In genomic region chr11:10933455-10934292, GRCh38 we compare ENCODE assay signal across 1 cellular context.
TF ChIP-seq lines count a peak whose summit lies in the region.

No MANE protein-coding gene starts in this region.

TF ChIP-seq in GM12878, 131 proteins besides CTCF, POLR2A, EP300 and RAD21 (continued from another document):
- TF ChIP-seq, protein P1, sequence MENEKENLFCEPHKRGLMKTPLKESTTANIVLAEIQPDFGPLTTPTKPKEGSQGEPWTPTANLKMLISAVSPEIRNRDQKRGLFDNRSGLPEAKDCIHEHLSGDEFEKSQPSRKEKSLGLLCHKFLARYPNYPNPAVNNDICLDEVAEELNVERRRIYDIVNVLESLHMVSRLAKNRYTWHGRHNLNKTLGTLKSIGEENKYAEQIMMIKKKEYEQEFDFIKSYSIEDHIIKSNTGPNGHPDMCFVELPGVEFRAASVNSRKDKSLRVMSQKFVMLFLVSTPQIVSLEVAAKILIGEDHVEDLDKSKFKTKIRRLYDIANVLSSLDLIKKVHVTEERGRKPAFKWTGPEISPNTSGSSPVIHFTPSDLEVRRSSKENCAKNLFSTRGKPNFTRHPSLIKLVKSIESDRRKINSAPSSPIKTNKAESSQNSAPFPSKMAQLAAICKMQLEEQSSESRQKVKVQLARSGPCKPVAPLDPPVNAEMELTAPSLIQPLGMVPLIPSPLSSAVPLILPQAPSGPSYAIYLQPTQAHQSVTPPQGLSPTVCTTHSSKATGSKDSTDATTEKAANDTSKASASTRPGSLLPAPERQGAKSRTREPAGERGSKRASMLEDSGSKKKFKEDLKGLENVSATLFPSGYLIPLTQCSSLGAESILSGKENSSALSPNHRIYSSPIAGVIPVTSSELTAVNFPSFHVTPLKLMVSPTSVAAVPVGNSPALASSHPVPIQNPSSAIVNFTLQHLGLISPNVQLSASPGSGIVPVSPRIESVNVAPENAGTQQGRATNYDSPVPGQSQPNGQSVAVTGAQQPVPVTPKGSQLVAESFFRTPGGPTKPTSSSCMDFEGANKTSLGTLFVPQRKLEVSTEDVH (IDR thresholded peaks at IDR 0.05; ENCODE audit: low read depth, partially characterized antibody): no peak
- no peak for TF ChIP-seq LARP7 (IDR thresholded peaks at IDR 0.05)
- TF ChIP-seq GABPA (IDR thresholded peaks at IDR 0.05; ENCODE audit: low read depth): no peak
- TF ChIP-seq, protein P2, sequence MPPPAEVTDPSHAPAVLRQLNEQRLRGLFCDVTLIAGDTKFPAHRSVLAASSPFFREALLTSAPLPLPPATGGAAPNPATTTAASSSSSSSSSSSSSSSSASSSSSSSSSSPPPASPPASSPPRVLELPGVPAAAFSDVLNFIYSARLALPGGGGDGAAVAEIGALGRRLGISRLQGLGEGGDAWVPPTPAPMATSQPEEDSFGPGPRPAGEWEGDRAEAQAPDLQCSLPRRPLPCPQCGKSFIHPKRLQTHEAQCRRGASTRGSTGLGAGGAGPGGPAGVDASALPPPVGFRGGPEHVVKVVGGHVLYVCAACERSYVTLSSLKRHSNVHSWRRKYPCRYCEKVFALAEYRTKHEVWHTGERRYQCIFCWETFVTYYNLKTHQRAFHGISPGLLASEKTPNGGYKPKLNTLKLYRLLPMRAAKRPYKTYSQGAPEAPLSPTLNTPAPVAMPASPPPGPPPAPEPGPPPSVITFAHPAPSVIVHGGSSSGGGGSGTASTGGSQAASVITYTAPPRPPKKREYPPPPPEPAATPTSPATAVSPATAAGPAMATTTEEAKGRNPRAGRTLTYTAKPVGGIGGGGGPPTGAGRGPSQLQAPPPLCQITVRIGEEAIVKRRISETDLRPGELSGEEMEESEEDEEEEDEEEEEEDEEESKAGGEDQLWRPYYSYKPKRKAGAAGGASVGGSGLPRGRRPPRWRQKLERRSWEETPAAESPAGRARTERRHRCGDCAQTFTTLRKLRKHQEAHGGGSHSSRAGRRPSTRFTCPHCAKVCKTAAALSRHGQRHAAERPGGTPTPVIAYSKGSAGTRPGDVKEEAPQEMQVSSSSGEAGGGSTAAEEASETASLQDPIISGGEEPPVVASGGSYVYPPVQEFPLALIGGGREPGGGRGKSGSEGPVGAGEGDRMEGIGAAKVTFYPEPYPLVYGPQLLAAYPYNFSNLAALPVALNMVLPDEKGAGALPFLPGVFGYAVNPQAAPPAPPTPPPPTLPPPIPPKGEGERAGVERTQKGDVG (CRISPR knock-in tag; IDR thresholded peaks at IDR 0.05): no peak
- TF ChIP-seq ZNF24 (IDR thresholded peaks at IDR 0.05): no peak
- no peak for TF ChIP-seq SP1 (IDR thresholded peaks at IDR 0.05; ENCODE audit: low read depth, low read length)
- TF ChIP-seq, protein P3, sequence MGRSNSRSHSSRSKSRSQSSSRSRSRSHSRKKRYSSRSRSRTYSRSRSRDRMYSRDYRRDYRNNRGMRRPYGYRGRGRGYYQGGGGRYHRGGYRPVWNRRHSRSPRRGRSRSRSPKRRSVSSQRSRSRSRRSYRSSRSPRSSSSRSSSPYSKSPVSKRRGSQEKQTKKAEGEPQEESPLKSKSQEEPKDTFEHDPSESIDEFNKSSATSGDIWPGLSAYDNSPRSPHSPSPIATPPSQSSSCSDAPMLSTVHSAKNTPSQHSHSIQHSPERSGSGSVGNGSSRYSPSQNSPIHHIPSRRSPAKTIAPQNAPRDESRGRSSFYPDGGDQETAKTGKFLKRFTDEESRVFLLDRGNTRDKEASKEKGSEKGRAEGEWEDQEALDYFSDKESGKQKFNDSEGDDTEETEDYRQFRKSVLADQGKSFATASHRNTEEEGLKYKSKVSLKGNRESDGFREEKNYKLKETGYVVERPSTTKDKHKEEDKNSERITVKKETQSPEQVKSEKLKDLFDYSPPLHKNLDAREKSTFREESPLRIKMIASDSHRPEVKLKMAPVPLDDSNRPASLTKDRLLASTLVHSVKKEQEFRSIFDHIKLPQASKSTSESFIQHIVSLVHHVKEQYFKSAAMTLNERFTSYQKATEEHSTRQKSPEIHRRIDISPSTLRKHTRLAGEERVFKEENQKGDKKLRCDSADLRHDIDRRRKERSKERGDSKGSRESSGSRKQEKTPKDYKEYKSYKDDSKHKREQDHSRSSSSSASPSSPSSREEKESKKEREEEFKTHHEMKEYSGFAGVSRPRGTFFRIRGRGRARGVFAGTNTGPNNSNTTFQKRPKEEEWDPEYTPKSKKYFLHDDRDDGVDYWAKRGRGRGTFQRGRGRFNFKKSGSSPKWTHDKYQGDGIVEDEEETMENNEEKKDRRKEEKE (IDR thresholded peaks at IDR 0.05): no peak
- TF ChIP-seq ZBED1 (IDR thresholded peaks at IDR 0.05; ENCODE audit: borderline replicate concordance): no peak
- TF ChIP-seq BCL11A (IDR thresholded peaks at IDR 0.05; ENCODE audit: low read depth, low read length): no peak
- TF ChIP-seq WRNIP1 (IDR thresholded peaks at IDR 0.05; ENCODE audit: borderline replicate concordance, low read depth, low read length): no peak
- no peak for TF ChIP-seq CHD4 (IDR thresholded peaks at IDR 0.05)
- TF ChIP-seq SPI1 (IDR thresholded peaks at IDR 0.05; ENCODE audit: borderline replicate concordance, insufficient read depth, low read depth, low read length): no peak
- TF ChIP-seq, protein P4, sequence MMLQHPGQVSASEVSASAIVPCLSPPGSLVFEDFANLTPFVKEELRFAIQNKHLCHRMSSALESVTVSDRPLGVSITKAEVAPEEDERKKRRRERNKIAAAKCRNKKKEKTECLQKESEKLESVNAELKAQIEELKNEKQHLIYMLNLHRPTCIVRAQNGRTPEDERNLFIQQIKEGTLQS (IDR thresholded peaks at IDR 0.05; ENCODE audit: borderline replicate concordance, extremely low read depth, low read depth, low read length): no peak
- TF ChIP-seq MYC (IDR thresholded peaks at IDR 0.05; ENCODE audit: insufficient read depth, insufficient read length, insufficient replicate concordance, low read length, severe bottlenecking): no peak
- no peak for TF ChIP-seq KDM1A (IDR thresholded peaks at IDR 0.05; ENCODE audit: borderline replicate concordance)
- no peak for TF ChIP-seq MYB (IDR thresholded peaks at IDR 0.05; ENCODE audit: borderline replicate concordance, low read depth, low read length)
- TF ChIP-seq, protein P5, sequence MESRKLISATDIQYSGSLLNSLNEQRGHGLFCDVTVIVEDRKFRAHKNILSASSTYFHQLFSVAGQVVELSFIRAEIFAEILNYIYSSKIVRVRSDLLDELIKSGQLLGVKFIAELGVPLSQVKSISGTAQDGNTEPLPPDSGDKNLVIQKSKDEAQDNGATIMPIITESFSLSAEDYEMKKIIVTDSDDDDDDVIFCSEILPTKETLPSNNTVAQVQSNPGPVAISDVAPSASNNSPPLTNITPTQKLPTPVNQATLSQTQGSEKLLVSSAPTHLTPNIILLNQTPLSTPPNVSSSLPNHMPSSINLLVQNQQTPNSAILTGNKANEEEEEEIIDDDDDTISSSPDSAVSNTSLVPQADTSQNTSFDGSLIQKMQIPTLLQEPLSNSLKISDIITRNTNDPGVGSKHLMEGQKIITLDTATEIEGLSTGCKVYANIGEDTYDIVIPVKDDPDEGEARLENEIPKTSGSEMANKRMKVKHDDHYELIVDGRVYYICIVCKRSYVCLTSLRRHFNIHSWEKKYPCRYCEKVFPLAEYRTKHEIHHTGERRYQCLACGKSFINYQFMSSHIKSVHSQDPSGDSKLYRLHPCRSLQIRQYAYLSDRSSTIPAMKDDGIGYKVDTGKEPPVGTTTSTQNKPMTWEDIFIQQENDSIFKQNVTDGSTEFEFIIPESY (IDR thresholded peaks at IDR 0.05): no peak
- TF ChIP-seq SUZ12 (IDR thresholded peaks at IDR 0.05; ENCODE audit: unreplicated experiment): no peak
- TF ChIP-seq, protein P6, sequence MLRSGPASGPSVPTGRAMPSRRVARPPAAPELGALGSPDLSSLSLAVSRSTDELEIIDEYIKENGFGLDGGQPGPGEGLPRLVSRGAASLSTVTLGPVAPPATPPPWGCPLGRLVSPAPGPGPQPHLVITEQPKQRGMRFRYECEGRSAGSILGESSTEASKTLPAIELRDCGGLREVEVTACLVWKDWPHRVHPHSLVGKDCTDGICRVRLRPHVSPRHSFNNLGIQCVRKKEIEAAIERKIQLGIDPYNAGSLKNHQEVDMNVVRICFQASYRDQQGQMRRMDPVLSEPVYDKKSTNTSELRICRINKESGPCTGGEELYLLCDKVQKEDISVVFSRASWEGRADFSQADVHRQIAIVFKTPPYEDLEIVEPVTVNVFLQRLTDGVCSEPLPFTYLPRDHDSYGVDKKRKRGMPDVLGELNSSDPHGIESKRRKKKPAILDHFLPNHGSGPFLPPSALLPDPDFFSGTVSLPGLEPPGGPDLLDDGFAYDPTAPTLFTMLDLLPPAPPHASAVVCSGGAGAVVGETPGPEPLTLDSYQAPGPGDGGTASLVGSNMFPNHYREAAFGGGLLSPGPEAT (IDR thresholded peaks at IDR 0.05; ENCODE audit: low read depth): no peak
- no peak for TF ChIP-seq ZNF384 (IDR thresholded peaks at IDR 0.05; ENCODE audit: borderline replicate concordance, low read depth, low read length)
- TF ChIP-seq BHLHE40 (IDR thresholded peaks at IDR 0.05; ENCODE audit: borderline replicate concordance in 1 of 2, low read depth in 2 of 2, low read length in 1 of 2): 0 out of 4 replicates have a peak, but pooled peaks of 1 of the 2 experiments have one; percentile 6
- no peak for TF ChIP-seq USF2 (IDR thresholded peaks at IDR 0.05; ENCODE audit: borderline replicate concordance, low read depth, low read length)
- no peak for TF ChIP-seq EED (IDR thresholded peaks at IDR 0.05; ENCODE audit: low read depth)
- no peak for TF ChIP-seq TARDBP (IDR thresholded peaks at IDR 0.05; ENCODE audit: borderline replicate concordance)
- TF ChIP-seq RCOR1 (conservative IDR thresholded peaks at IDR 0.05; ENCODE audit: low read depth, low read length): no peak
- TF ChIP-seq, protein P7, sequence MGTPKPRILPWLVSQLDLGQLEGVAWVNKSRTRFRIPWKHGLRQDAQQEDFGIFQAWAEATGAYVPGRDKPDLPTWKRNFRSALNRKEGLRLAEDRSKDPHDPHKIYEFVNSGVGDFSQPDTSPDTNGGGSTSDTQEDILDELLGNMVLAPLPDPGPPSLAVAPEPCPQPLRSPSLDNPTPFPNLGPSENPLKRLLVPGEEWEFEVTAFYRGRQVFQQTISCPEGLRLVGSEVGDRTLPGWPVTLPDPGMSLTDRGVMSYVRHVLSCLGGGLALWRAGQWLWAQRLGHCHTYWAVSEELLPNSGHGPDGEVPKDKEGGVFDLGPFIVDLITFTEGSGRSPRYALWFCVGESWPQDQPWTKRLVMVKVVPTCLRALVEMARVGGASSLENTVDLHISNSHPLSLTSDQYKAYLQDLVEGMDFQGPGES (IDR thresholded peaks at IDR 0.05): no peak
- TF ChIP-seq MLLT1 (IDR thresholded peaks at IDR 0.05): no peak
- no peak for TF ChIP-seq MTA2 (IDR thresholded peaks at IDR 0.05; ENCODE audit: low read depth)
- peak; percentile 5; the same call in 1 of the 2 replicates for TF ChIP-seq RUNX3 (IDR thresholded peaks at IDR 0.05; ENCODE audit: low read length)
- TF ChIP-seq PAX5 (IDR thresholded peaks at IDR 0.05; ENCODE audit: borderline replicate concordance, low read depth, low read length): no peak
- TF ChIP-seq MXI1 (IDR thresholded peaks at IDR 0.05; ENCODE audit: low read depth, low read length): no peak
- TF ChIP-seq ZNF592 (IDR thresholded peaks at IDR 0.05): 0 out of 2 replicates have a peak, but pooled peaks have one; percentile 10
